8 cellular contexts compared by ENCODE assay signal in genomic region chr22:21015051-21016006, GRCh38. TPM values are rescaled to one million over a fixed set of nuclear protein-coding genes. Genes with fewer than 3 reads are reported as not detected.
DNase-seq lines count a peak whose midpoint lies in the region; ATAC-seq, FAIRE-seq and TF ChIP-seq lines count a peak whose summit lies in the region.

Gene P2RX6 (plus strand): TSS chr22:21015165. CDS start chr22:21015175, 10 bp downstream.

- FAIRE-seq in astrocyte (lab: Jason Lieb, UNC), result no peak

- peak within 1 kb of the TSS; percentile 57 for H3K4me3 ChIP-seq in astrocyte (ENCODE audit: insufficient read depth, low read depth, low read length)
- peak within 1 kb of the TSS; percentile 41 for H3K4me3 ChIP-seq in kidney epithelial cell (ENCODE audit: low read depth, low read length)
- H3K4me3 ChIP-seq in thymus (ENCODE audit: low read length), result peak within 1 kb of the TSS; percentile 24

- H3K36me3 Mint-ChIP-seq in T-helper 1 cell treated with Interleukin-12 subunit alpha and Interleukin-12 subunit beta and Interleukin-4 antibody, amounts not matched to agents 30 μg/mL and 1 μg/mL, for 36 hours (ENCODE audit: low read depth), result no peaks in the 10 kb centered on the region
- peaks cover 3% of the 10 kb centered on the region for H3K36me3 Mint-ChIP-seq in astrocyte (ENCODE audit: low read depth, unreplicated experiment)

- H3K79me2 ChIP-seq in astrocyte (ENCODE audit: insufficient read depth, low read length), result no peaks in the 10 kb centered on the region

- H3K4me1 Mint-ChIP-seq in T-helper 1 cell treated with Interleukin-12 subunit alpha and Interleukin-12 subunit beta and Interleukin-4 antibody, amounts not matched to agents 30 μg/mL and 1 μg/mL, for 36 hours (ENCODE audit: low read depth), result peaks cover 15% of the 10 kb centered on the region
- H3K4me1 Mint-ChIP-seq in astrocyte (ENCODE audit: low read depth, unreplicated experiment), result peaks cover 8% of the 10 kb centered on the region

- no peaks in the 10 kb centered on the region for H3K9me3 ChIP-seq in astrocyte (ENCODE audit: insufficient read depth, low read depth, low read length)
- H3K9me3 ChIP-seq in thymus (ENCODE audit: control insufficient read depth), result no peaks in the 10 kb centered on the region

- peak within 1 kb of the TSS; percentile 86 for H2AFZ ChIP-seq in astrocyte (ENCODE audit: low read depth, low read length)

- 80% methylated on average over 18 of the region's 18 CpGs for WGBS in thymus

- H3K4me1 ChIP-seq in astrocyte (ENCODE audit: insufficient read depth, low read length), result peaks cover 21% of the 10 kb centered on the region
- H3K4me1 ChIP-seq in thymus (ENCODE audit: control insufficient read depth, insufficient read depth, low read length), result peaks cover 11% of the 10 kb centered on the region

- H3K27ac ChIP-seq in astrocyte (ENCODE audit: low read depth, low read length), result peak within 1 kb of the TSS; percentile 10
- H3K27ac ChIP-seq in thymus (ENCODE audit: low read depth), result no peak within 1 kb of the TSS

- no peak for TF ChIP-seq POLR2A in GM18505 (IDR thresholded peaks at IDR 0.05; ENCODE audit: borderline replicate concordance, extremely low read depth, insufficient read depth, insufficient read length)

- H3K27ac Mint-ChIP-seq in T-helper 1 cell treated with Interleukin-12 subunit alpha and Interleukin-12 subunit beta and Interleukin-4 antibody, amounts not matched to agents 30 μg/mL and 1 μg/mL, for 36 hours, result peak within 1 kb of the TSS; percentile 52
- peak within 1 kb of the TSS; percentile 92 for H3K27ac Mint-ChIP-seq in astrocyte (ENCODE audit: unreplicated experiment)

- no peaks in the 10 kb centered on the region for H4K20me1 ChIP-seq in astrocyte (ENCODE audit: insufficient read depth, low read length)

- peaks cover 21% of the 10 kb centered on the region for H3K27me3 Mint-ChIP-seq in T-helper 1 cell treated with Interleukin-12 subunit alpha and Interleukin-12 subunit beta and Interleukin-4 antibody, amounts not matched to agents 30 μg/mL and 1 μg/mL, for 36 hours (ENCODE audit: low read depth)
- peaks cover 23% of the 10 kb centered on the region for H3K27me3 Mint-ChIP-seq in astrocyte (ENCODE audit: low read depth, unreplicated experiment)

- peak within 1 kb of the TSS; percentile 88 for H3K4me2 ChIP-seq in astrocyte (ENCODE audit: low read length)

- H3K4me3 Mint-ChIP-seq in T-helper 1 cell treated with Interleukin-12 subunit alpha and Interleukin-12 subunit beta and Interleukin-4 antibody, amounts not matched to agents 30 μg/mL and 1 μg/mL, for 36 hours, result peak within 1 kb of the TSS; percentile 69
- H3K4me3 Mint-ChIP-seq in astrocyte (ENCODE audit: unreplicated experiment), result peak within 1 kb of the TSS; percentile 88

- H3K27me3 ChIP-seq in astrocyte (ENCODE audit: insufficient read depth, low read length) (no peaks in the 10 kb centered on the region), kidney epithelial cell (ENCODE audit: control insufficient read depth, insufficient read depth, low read length) (no peaks in the 10 kb centered on the region), thymus (ENCODE audit: control insufficient read depth, insufficient read depth) (no peaks in the 10 kb centered on the region)

- peak within 1 kb of the TSS; percentile 69 for H3K9ac ChIP-seq in astrocyte (ENCODE audit: low read length)

- DNase-seq in T-helper 1 cell (no peak), astrocyte (ENCODE audit: low read depth) (peak; percentile 16), kidney epithelial cell (ENCODE audit: low read depth) (no peak), LoVo (ENCODE audit: low spot score) (no peak)

- TF ChIP-seq CTCF in astrocyte (IDR thresholded peaks at IDR 0.05; ENCODE audit: insufficient read depth, low read depth, low read length) (no peak), kidney epithelial cell (IDR thresholded peaks at IDR 0.05; ENCODE audit: insufficient read depth, low read length, poor library complexity, severe bottlenecking) (no peak)

- no peaks in the 10 kb centered on the region for H3K9me3 Mint-ChIP-seq in T-helper 1 cell treated with Interleukin-12 subunit alpha and Interleukin-12 subunit beta and Interleukin-4 antibody, amounts not matched to agents 30 μg/mL and 1 μg/mL, for 36 hours
- H3K9me3 Mint-ChIP-seq in astrocyte (ENCODE audit: unreplicated experiment), result peaks cover 8% of the 10 kb centered on the region

- H3K36me3 ChIP-seq in astrocyte (ENCODE audit: insufficient read depth, low read length) (no peaks in the 10 kb centered on the region), kidney epithelial cell (ENCODE audit: control insufficient read depth, insufficient read depth, low read length) (no peaks in the 10 kb centered on the region), thymus (ENCODE audit: control insufficient read depth, insufficient read depth) (no peaks in the 10 kb centered on the region)

- ATAC-seq in HG02981 (IDR thresholded peaks at IDR 0.05; ENCODE audit: unreplicated experiment) (no peak), GM18505 (IDR thresholded peaks at IDR 0.05; ENCODE audit: unreplicated experiment) (no peak)

RNA-seq across cellular contexts. Expression of gene P2RX6, which starts in this region (rescaled TPM):
- total RNA-seq in astrocyte, result 0.22 and 0.45 TPM in 2 replicates
- 0.27 TPM in 1 of 2 replicates, not detected in the other for total RNA-seq in kidney epithelial cell
- 0.87 TPM for polyA plus RNA-seq in thymus

Comparison
In these comparisons a context has a peak if more than half of its experiments do, and no peak if none do; other contexts are left out.
1. Peak in DNase-seq, H3K4me3 ChIP-seq, H3K27ac ChIP-seq, H3K9ac ChIP-seq and H3K4me2 ChIP-seq in astrocyte; RNA of the gene not detected or under 1 TPM.